ENCODE assay signal across 32 cellular contexts in the genomic region with DNA sequence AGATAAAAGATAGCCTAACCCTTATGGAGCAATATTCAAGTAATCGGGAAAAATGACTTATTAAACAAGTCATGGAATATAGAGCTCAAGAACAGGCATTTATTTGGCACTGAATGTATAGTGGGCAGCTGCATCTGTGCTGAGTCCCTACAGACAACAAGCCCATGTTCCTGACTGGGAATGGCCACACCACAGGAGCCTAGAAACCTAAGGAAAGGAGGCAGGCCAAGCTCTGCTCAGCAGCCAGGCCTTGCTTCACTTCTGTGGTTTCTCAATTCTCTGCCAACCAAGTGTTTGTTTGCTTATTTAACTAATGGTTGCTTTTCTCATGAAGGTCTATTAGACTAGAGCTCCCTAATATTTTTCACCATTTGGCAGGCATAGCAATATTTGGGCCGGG. TPM values are rescaled to one million over a fixed set of nuclear protein-coding genes. Genes with fewer than 3 reads are reported as not detected.
A peak's percentile ranks its signal among the peaks of the same experiment; 100 is the strongest.
DNase-seq lines count a peak whose midpoint lies in the region; ATAC-seq, FAIRE-seq and TF ChIP-seq lines count a peak whose summit lies in the region.
"Had no signal": no experiment of that assay in that cellular context is flagged by ENCODE, and none has a peak within 500 bp of the region (broad histone marks: within the 10 kb centered on the region; RNA-seq: fewer than 3 reads in every experiment).

No MANE protein-coding gene starts in this region.

- no peaks in the 10 kb centered on the region for H3K9me3 Mint-ChIP-seq in activated T-cell treated with anti-CD3 and anti-CD28 coated beads, Interleukin-2, amount 50 U/mL, for 24 hours
- H3K9me3 Mint-ChIP-seq: activated CD4-positive, alpha-beta memory T cell treated with anti-CD3 and anti-CD28 coated beads for 36 hours; activated T-helper 17 cell treated with anti-CD3 and anti-CD28 coated beads, Interleukin-2, amount 50 U/mL, for 72 hours; CD4-positive, CD25-positive, alpha-beta regulatory T cell; HFFc6 had no signal

- no peak; the same call in 2 of the 3 replicates for ATAC-seq in K562
- peak; percentile 27 for ATAC-seq in left lung
- ATAC-seq: activated T-helper 17 cell treated with anti-CD3 and anti-CD28 coated beads, Interleukin-2, amount 50 U/mL, for 72 hours; GM12878 had no signal

- H3K4me2 ChIP-seq in K562 (ENCODE audit: insufficient read depth, low read length), result no peak overlapping the region

- peaks cover 17% of the 10 kb centered on the region; the same call in 2 of the 3 replicates for H3K79me2 ChIP-seq in K562 (ENCODE audit: control insufficient read depth, insufficient read depth, low read length)

- H3K36me3 Mint-ChIP-seq in activated T-cell treated with anti-CD3 and anti-CD28 coated beads, Interleukin-2, amount 50 U/mL, for 24 hours (ENCODE audit: low read depth), result peaks cover 91% of the 10 kb centered on the region

- no peak for DNase-seq in activated T-cell treated with anti-CD3 and anti-CD28 coated beads, Interleukin-2, amount 50 U/mL, for 24 hours
- DNase-seq in activated T-cell treated with anti-CD3 and anti-CD28 coated beads, Interleukin-2, amount 50 U/mL, for 48 hours, result no peak
- no peak for DNase-seq in K562 (ENCODE audit: extremely low read depth in 1 of 4, low spot score in 3 of 4)
- no peak for DNase-seq in left lung
- DNase-seq in substantia nigra (lab: John Stamatoyannopoulos, UW), result no peak
- DNase-seq in dedifferentiated amniotic fluid mesenchymal stem cell (ENCODE audit: extremely low spot score), result no peak
- no peak for DNase-seq in NCI-H128 (lab: John Stamatoyannopoulos, UW; ENCODE audit: unreplicated experiment)
- no peak for DNase-seq in HEK293T (ENCODE audit: extremely low spot score)
- DNase-seq: activated CD4-positive, alpha-beta memory T cell treated with anti-CD3 and anti-CD28 coated beads for 36 hours; activated CD4-positive, CD25-positive, alpha-beta regulatory T cell treated with anti-CD3 and anti-CD28 coated beads, Interleukin-2, amount 50 U/mL, for 72 hours; activated CD8-positive, alpha-beta memory T cell treated with anti-CD3 and anti-CD28 coated beads, Interleukin-2, amount 50 U/mL, for 4 hours; activated naive CD4-positive, alpha-beta T cell treated with anti-CD3 and anti-CD28 coated beads, Interleukin-2, amount 50 U/mL, for 16 hours; aorta; CD4-positive, CD25-positive, alpha-beta regulatory T cell; cerebellar nuclear complex; effector CD4-positive, alpha-beta T cell; EL; GM23248; HFFc6; NCI-H1092; NCI-H187 treated with DMSO at 0.1 percent for 48 hours; NCI-H526 treated with DMSO at 0.1 percent for 48 hours; psoas muscle; RPMI8226; stimulated activated CD8-positive, alpha-beta memory T cell treated with anti-CD3 and anti-CD28 coated beads, Interleukin-4, amount 100 ng/mL, for 48 hours; stomach; transverse colon had no signal

- FAIRE-seq in K562 (lab: Jason Lieb, UNC), result no peak
- FAIRE-seq: GM12878, TTC549 had no signal

- H3K9ac ChIP-seq in K562 (ENCODE audit: insufficient read depth in 1 of 2, low read depth in 2 of 2, low read length in 2 of 2), result no peak overlapping the region
- H3K9ac ChIP-seq: GM23248 had no signal

- no peak overlapping the region for H3K27ac ChIP-seq in K562 (ENCODE audit: extremely low read depth, low read depth, low read length)
- no peak overlapping the region for H3K27ac ChIP-seq in left lung
- peak overlapping the region; percentile 47 for H3K27ac ChIP-seq in substantia nigra (ENCODE audit: low read depth, low read length, poor library complexity, severe bottlenecking)
- H3K27ac ChIP-seq: epithelial cell of prostate, GM23248, psoas muscle, SK-N-MC, transverse colon had no signal

- H3K4me1 ChIP-seq in K562 (replicated peaks in 1 of 2; ENCODE audit: control insufficient read depth in 2 of 2, insufficient read depth in 2 of 2, low read length in 2 of 2), result peaks cover 4 to 16% of the 10 kb centered on the region in 2 experiments
- H3K4me1 ChIP-seq in left lung, result peaks cover 18 to 23% of the 10 kb centered on the region in 2 donors

- H3K27ac Mint-ChIP-seq in activated T-cell treated with anti-CD3 and anti-CD28 coated beads, Interleukin-2, amount 50 U/mL, for 24 hours, result peak overlapping the region; percentile 71
- H3K27ac Mint-ChIP-seq: activated CD4-positive, alpha-beta memory T cell treated with anti-CD3 and anti-CD28 coated beads for 36 hours; activated T-helper 17 cell treated with anti-CD3 and anti-CD28 coated beads, Interleukin-2, amount 50 U/mL, for 72 hours; HFFc6 had no signal

- no peak for TF ChIP-seq EP300 in K562 (IDR thresholded peaks at IDR 0.05; ENCODE audit: low read length)

- no peak for TF ChIP-seq RAD21 in K562 (CRISPR knock-in tag; conservative IDR thresholded peaks at IDR 0.05 in 1 of 2, IDR thresholded peaks at IDR 0.05 in 1 of 2)

- H3K4me1 Mint-ChIP-seq in activated T-cell treated with anti-CD3 and anti-CD28 coated beads, Interleukin-2, amount 50 U/mL, for 24 hours (ENCODE audit: low read depth), result peaks cover 25% of the 10 kb centered on the region

- H3K9me3 ChIP-seq in K562 (replicated peaks; ENCODE audit: control insufficient read depth, insufficient read depth, low read depth, low read length) (no peaks in the 10 kb centered on the region), left lung (no peaks in the 10 kb centered on the region)
- H3K9me3 ChIP-seq: psoas muscle, stomach, transverse colon had no signal

- no peak overlapping the region for H2AFZ ChIP-seq in K562 (ENCODE audit: low read depth, low read length)
- H2AFZ ChIP-seq: GM23248 had no signal

- peaks cover 11% of the 10 kb centered on the region; the same call in 1 of the 2 replicates for H4K20me1 ChIP-seq in K562 (replicated peaks; ENCODE audit: control insufficient read depth, insufficient read depth, low read length)

- H3K27me3 Mint-ChIP-seq in activated T-cell treated with anti-CD3 and anti-CD28 coated beads, Interleukin-2, amount 50 U/mL, for 24 hours, result no peaks in the 10 kb centered on the region
- H3K27me3 Mint-ChIP-seq: activated CD4-positive, alpha-beta memory T cell treated with anti-CD3 and anti-CD28 coated beads for 36 hours; activated T-helper 17 cell treated with anti-CD3 and anti-CD28 coated beads, Interleukin-2, amount 50 U/mL, for 72 hours; CD4-positive, CD25-positive, alpha-beta regulatory T cell had no signal

- 98% methylated on average over 2 of the region's 2 CpGs for WGBS in K562 (ENCODE audit: insufficient coverage, low coverage, missing lambda C conversion rate)

- POLR2A ChIA-PET in K562 (lab: Yijun Ruan, JAX) (interaction anchor here (1.0 to 4.4 kb wide), 8 partner anchors 8 to 67 kb away, joined by 3 to 28 read pairs (median 4); no protein-coding TSS in a partner anchor), HEK293T (lab: Yijun Ruan, JAX) (interaction anchor here (0.9 to 1.1 kb wide), 2 partner anchors 12 to 16 kb away, joined by 3 to 4 read pairs; no protein-coding TSS in a partner anchor)

- CTCF ChIA-PET in K562 (lab: Yijun Ruan, JAX; ENCODE audit: low intra/inter-chr PET ratio), result no interaction called here
- CTCF ChIA-PET in HEK293T (lab: Yijun Ruan, JAX), result no interaction called here

- intact Hi-C loops in K562 (cut with micrococcal nuclease) (no loop called here), left lung (cut with DNase I) (no loop called here)

- H3K36me3 ChIP-seq in K562 (ENCODE audit: control insufficient read depth, insufficient read depth, low read length) (peaks cover 88% of the 10 kb centered on the region), left lung (peaks cover 0 to 67% of the 10 kb centered on the region in 2 donors)

- in situ Hi-C loops in K562 (cut with MboI), result no loop called here

- TF ChIP-seq CTCF in K562 (IDR thresholded peaks at IDR 0.05 in 2 of 3, conservative IDR thresholded peaks at IDR 0.05 in 1 of 3; ENCODE audit: insufficient read depth in 2 of 3, low read depth in 1 of 3, low read length in 3 of 3) (no peak), left lung (IDR thresholded peaks at IDR 0.05) (no peak)

- H3K4me3 Mint-ChIP-seq in activated T-cell treated with anti-CD3 and anti-CD28 coated beads, Interleukin-2, amount 50 U/mL, for 24 hours, result no peak overlapping the region
- H3K4me3 Mint-ChIP-seq: activated CD4-positive, alpha-beta memory T cell treated with anti-CD3 and anti-CD28 coated beads for 36 hours; activated T-helper 17 cell treated with anti-CD3 and anti-CD28 coated beads, Interleukin-2, amount 50 U/mL, for 72 hours; CD4-positive, CD25-positive, alpha-beta regulatory T cell; HFFc6 had no signal

- TF ChIP-seq POLR2A in K562 (conservative IDR thresholded peaks at IDR 0.05), result peak; percentile 58

- H3K9me1 ChIP-seq in K562 (ENCODE audit: control insufficient read depth, insufficient read depth, low read length), result no peaks in the 10 kb centered on the region

- H3K4me3 ChIP-seq in K562, result no peak overlapping the region
- H3K4me3 ChIP-seq in left lung, result no peak overlapping the region
- H3K4me3 ChIP-seq: GM12878, GM23248, psoas muscle, SK-N-MC, stomach, transverse colon had no signal

- H3K27me3 ChIP-seq in K562 (ENCODE audit: control insufficient read depth in 2 of 2, insufficient read depth in 2 of 2, low read length in 2 of 2) (no peaks in the 10 kb centered on the region), left lung (no peaks in the 10 kb centered on the region)
- H3K27me3 ChIP-seq: stomach, transverse colon had no signal

- BruUV-seq in K562 (replicated peaks; lab: Mats Ljungman, UMichigan), result no TSS peak

RNA-seq across cellular contexts. Expression of a gene that starts 21.5 kb away (rescaled TPM):
- 308 and 373 TPM in 2 replicates for total RNA-seq in K562 (2011; cell fraction: chromatin; rRNA removed; ENCODE audit: low replicate concordance)
- total RNA-seq in K562 (2011; cell fraction: nucleolus; rRNA removed), result 190 and 213 TPM in 2 replicates
- total RNA-seq in K562 (2011; cell fraction: nucleoplasm; rRNA removed), result 283 and 338 TPM in 2 replicates
- total RNA-seq in K562 (2014; rRNA removed) (349 and 444 TPM in 2 replicates), K562 (2014; rRNA removed; fragmentation: Illumina TruSeq; extraction: Trizol) (456 and 483 TPM in 2 replicates), K562 (2015; rRNA removed; fragmentation: Illumina TruSeq; extraction: Trizol) (490 and 510 TPM in 2 replicates), K562 (2021) (509 and 517 TPM in 2 replicates), left lung (100 to 1,000 TPM; 119 to 123 TPM)
- polyA plus RNA-seq in K562 (2011; rRNA removed) (447 and 549 TPM in 2 replicates), K562 (2014; fragmentation: Illumina TruSeq; extraction: Trizol) (802 and 1,050 TPM in 2 replicates), K562 (2014; fragmentation: Nextera tagmentation; extraction: Ambion mirVana) (100 to 1,000 TPM; 105 to 140 TPM), K562 (2014; rRNA removed) (512 and 577 TPM in 2 replicates)
- polyA plus RNA-seq in K562 (2011; cell fraction: cytosol; rRNA removed), result 383 and 522 TPM in 2 replicates
- polyA plus RNA-seq in K562 (2011; cell fraction: nucleus; rRNA removed), result 310 and 377 TPM in 2 replicates
- polyA plus RNA-seq in K562 (2012), result 354 and 451 TPM in 2 replicates
- polyA minus RNA-seq in K562 (2011; rRNA and poly(A)+ RNA removed), result 247 and 258 TPM in 2 replicates
- 169 and 177 TPM in 2 replicates for polyA minus RNA-seq in K562 (2011; cell fraction: cytosol; rRNA and poly(A)+ RNA removed)
- polyA minus RNA-seq in K562 (2011; cell fraction: nucleus; rRNA and poly(A)+ RNA removed), result 101 and 183 TPM in 2 replicates

RNA-seq across cellular contexts. Expression of a gene that starts 50.6 kb away (rescaled TPM):
- 7.2 and 10.6 TPM in 2 replicates for total RNA-seq in K562 (2011; cell fraction: chromatin; rRNA removed; ENCODE audit: low replicate concordance)
- 7.9 and 11.3 TPM in 2 replicates for total RNA-seq in K562 (2011; cell fraction: nucleolus; rRNA removed)
- total RNA-seq in K562 (2011; cell fraction: nucleoplasm; rRNA removed), result 6.7 and 7.8 TPM in 2 replicates
- total RNA-seq in K562 (2014; rRNA removed), result 9.6 and 11.8 TPM in 2 replicates
- total RNA-seq in K562 (2014; rRNA removed; fragmentation: Illumina TruSeq; extraction: Trizol), result 9.1 and 10.2 TPM in 2 replicates
- total RNA-seq in K562 (2015; rRNA removed; fragmentation: Illumina TruSeq; extraction: Trizol), result 10.5 and 10.9 TPM in 2 replicates
- total RNA-seq in K562 (2021), result 14.9 TPM in 2 replicates
- polyA plus RNA-seq in K562 (2011; rRNA removed), result 10.2 and 14.3 TPM in 2 replicates
- polyA plus RNA-seq in K562 (2011; cell fraction: cytosol; rRNA removed), result 9.9 and 11.1 TPM in 2 replicates
- 5.4 and 6.0 TPM in 2 replicates for polyA plus RNA-seq in K562 (2011; cell fraction: nucleus; rRNA removed)
- 12.3 and 15.2 TPM in 2 replicates for polyA plus RNA-seq in K562 (2012)
- 14.1 and 14.6 TPM in 2 replicates for polyA plus RNA-seq in K562 (2014; fragmentation: Illumina TruSeq; extraction: Trizol)
- polyA plus RNA-seq in K562 (2014; fragmentation: Nextera tagmentation; extraction: Ambion mirVana), result 1 to 10 TPM; 2.6 to 2.8 TPM
- polyA plus RNA-seq in K562 (2014; rRNA removed), result 10.1 and 11.6 TPM in 2 replicates
- polyA minus RNA-seq in K562 (2011; rRNA and poly(A)+ RNA removed), result 18.7 and 25.2 TPM in 2 replicates
- 7.8 and 11.6 TPM in 2 replicates for polyA minus RNA-seq in K562 (2011; cell fraction: cytosol; rRNA and poly(A)+ RNA removed)
- polyA minus RNA-seq in K562 (2011; cell fraction: nucleus; rRNA and poly(A)+ RNA removed), result 4.7 and 7.8 TPM in 2 replicates
- total RNA-seq in left lung, result 10 to 100 TPM; 37.8 to 46.0 TPM
